In the genomic region with DNA sequence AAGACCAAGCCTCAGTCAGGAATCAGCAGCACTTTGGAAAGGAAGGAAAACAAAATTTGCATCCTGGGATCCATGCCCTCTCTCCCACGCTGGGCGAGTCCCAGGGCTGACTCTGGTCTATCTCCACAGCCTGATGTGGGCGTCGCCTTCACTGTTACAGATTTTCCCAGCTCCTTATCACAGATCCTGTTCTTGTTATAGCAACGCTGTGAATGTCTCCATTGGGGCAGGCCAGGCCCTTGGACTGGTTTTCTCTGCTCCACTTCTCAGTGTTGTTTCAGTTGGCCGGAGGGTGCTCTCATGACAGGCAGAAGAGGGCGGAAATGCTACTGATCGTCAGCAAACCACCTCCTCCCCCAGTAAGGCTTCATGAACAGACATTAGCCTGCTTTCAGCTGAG, we compare ENCODE assay signal across 15 cellular contexts.
DNase-seq lines count a peak whose midpoint lies in the region; ATAC-seq lines count a peak whose summit lies in the region.
"Had no signal": no experiment of that assay in that cellular context is flagged by ENCODE, and none has a peak within 500 bp of the region (broad histone marks: within the 10 kb centered on the region; RNA-seq: fewer than 3 reads in every experiment).

No MANE protein-coding gene starts in this region.

- POLR2A ChIA-PET in CD4-positive, alpha-beta memory T cell (lab: Charles Lee; ENCODE audit: partially characterized antibody): no interaction called here

- H3K9me3 ChIP-seq in mesodermal cell (ENCODE audit: control insufficient read depth, low read length): no peaks in the 10 kb centered on the region
- H3K9me3 ChIP-seq in CD4-positive, alpha-beta memory T cell (ENCODE audit: control insufficient read depth in 1 of 2, low read length in 2 of 2): no peaks in the 10 kb centered on the region
- H3K9me3 ChIP-seq: gastrocnemius medialis had no signal

- peak overlapping the region; percentile 71 for H3K27ac ChIP-seq in mesodermal cell (ENCODE audit: low read depth, low read length, severe bottlenecking)
- H3K27ac ChIP-seq in CD4-positive, alpha-beta memory T cell (ENCODE audit: low read depth, low read length): no peak overlapping the region
- H3K27ac ChIP-seq: C4-2B, gastrocnemius medialis, SK-N-MC had no signal

- peaks cover 4% of the 10 kb centered on the region for H3K4me1 ChIP-seq in mesodermal cell (ENCODE audit: control insufficient read depth, insufficient read depth, low read length, poor library complexity, severe bottlenecking)
- no peaks in the 10 kb centered on the region for H3K4me1 ChIP-seq in CD4-positive, alpha-beta memory T cell (ENCODE audit: insufficient read depth, low read length)
- H3K4me1 ChIP-seq: gastrocnemius medialis had no signal

- no peak overlapping the region for H3K4me3 ChIP-seq in mesodermal cell (ENCODE audit: extremely low read depth, insufficient read depth, low read length, poor library complexity, severe bottlenecking)
- no peak overlapping the region for H3K4me3 ChIP-seq in CD4-positive, alpha-beta memory T cell (ENCODE audit: low read length in 2 of 2)
- H3K4me3 ChIP-seq: gastrocnemius medialis, SK-N-MC had no signal

- no peaks in the 10 kb centered on the region for H3K36me3 Mint-ChIP-seq in effector memory CD8-positive, alpha-beta T cell (ENCODE audit: insufficient read depth)
- no peaks in the 10 kb centered on the region for H3K36me3 Mint-ChIP-seq in CD4-positive, alpha-beta memory T cell

- H3K27ac Mint-ChIP-seq in effector memory CD8-positive, alpha-beta T cell: no peak overlapping the region
- H3K27ac Mint-ChIP-seq in CD4-positive, alpha-beta memory T cell: no peak overlapping the region
- H3K27ac Mint-ChIP-seq: activated T-helper 2 cell treated with anti-CD3 and anti-CD28 coated beads, Interferon-gamma antibody, Interleukin-2, Interleukin-4, amounts not matched to agents 10 μg/mL and 5 μg/mL and 100 μg/mL, durations not matched to agents 14 hours and 24 hours and 36 hours had no signal

- no peaks in the 10 kb centered on the region for H3K27me3 ChIP-seq in CD4-positive, alpha-beta memory T cell (ENCODE audit: insufficient read depth, low read length)
- H3K27me3 ChIP-seq: gastrocnemius medialis had no signal

- H3K9me3 Mint-ChIP-seq in effector memory CD8-positive, alpha-beta T cell: peaks cover 11 to 14% of the 10 kb centered on the region in 2 donors
- peaks cover 0 to 10% (median 5%) of the 10 kb centered on the region in 8 donors for H3K9me3 Mint-ChIP-seq in CD4-positive, alpha-beta memory T cell

- no peaks in the 10 kb centered on the region for H3K4me1 Mint-ChIP-seq in effector memory CD8-positive, alpha-beta T cell (ENCODE audit: low read depth in 2 of 2)
- H3K4me1 Mint-ChIP-seq in CD4-positive, alpha-beta memory T cell: no peaks in the 10 kb centered on the region

- 73 to 84% methylated on average over 6 of the region's 8 CpGs for WGBS in mesodermal cell (ENCODE audit: insufficient coverage in 2 of 2), 2 experiments

- in situ Hi-C loops in SK-MEL-5 (cut with HindIII; ENCODE audit: low pct_unique_long_range_greater_than_20kb, low sequenced_read_pairs): no loop called here

- intact Hi-C loops in Right ventricle myocardium inferior (cut with DNase I): no loop called here
- intact Hi-C loops in CD4-positive, alpha-beta memory T cell (cut with micrococcal nuclease): no loop called here

- peak; percentile 99 for ATAC-seq in Right ventricle myocardium inferior
- ATAC-seq in effector memory CD8-positive, alpha-beta T cell (replicated peaks): no peak
- no peak for ATAC-seq in HG03457 (IDR thresholded peaks at IDR 0.05; ENCODE audit: unreplicated experiment)

- no peaks in the 10 kb centered on the region for H3K27me3 Mint-ChIP-seq in effector memory CD8-positive, alpha-beta T cell
- no peaks in the 10 kb centered on the region for H3K27me3 Mint-ChIP-seq in CD4-positive, alpha-beta memory T cell

- CTCF ChIA-PET in CD4-positive, alpha-beta memory T cell (lab: Charles Lee; ENCODE audit: partially characterized antibody): no interaction called here

- DNase-seq in SK-MEL-5 (ENCODE audit: low read depth, low spot score): peak; percentile 1
- peak; percentile 83 for DNase-seq in Right ventricle myocardium inferior (ENCODE audit: missing footprints)
- peak; percentile 61 for DNase-seq in stromal cell of bone marrow (ENCODE audit: low read depth)
- no peak for DNase-seq in effector memory CD8-positive, alpha-beta T cell
- no peak for DNase-seq in CD4-positive, alpha-beta memory T cell
- DNase-seq in NCI-H1105 (lab: John Stamatoyannopoulos, UW): no peak
- DNase-seq: NCI-H1417, NCI-H526 treated with DMSO at 0.1 percent for 48 hours, small intestine had no signal

- H3K4me3 Mint-ChIP-seq in effector memory CD8-positive, alpha-beta T cell: no peak overlapping the region
- H3K4me3 Mint-ChIP-seq in CD4-positive, alpha-beta memory T cell: no peak overlapping the region

- no peaks in the 10 kb centered on the region for H3K36me3 ChIP-seq in mesodermal cell (ENCODE audit: control insufficient read depth, insufficient read depth, low read length)
- H3K36me3 ChIP-seq in CD4-positive, alpha-beta memory T cell (ENCODE audit: insufficient read depth, low read length): no peaks in the 10 kb centered on the region
- H3K36me3 ChIP-seq: gastrocnemius medialis had no signal

Comparison
In these comparisons a context has a peak if more than half of its experiments do, and no peak if none do; other contexts are left out.
1. DNase-seq: peak in SK-MEL-5 (single experiment), Right ventricle myocardium inferior (single experiment) and stromal cell of bone marrow (single experiment); none in effector memory CD8-positive, alpha-beta T cell (0 of 3), CD4-positive, alpha-beta memory T cell (0 of 5) and NCI-H1105 (single experiment).